24 cellular contexts compared by ENCODE assay signal in the genomic region with DNA sequence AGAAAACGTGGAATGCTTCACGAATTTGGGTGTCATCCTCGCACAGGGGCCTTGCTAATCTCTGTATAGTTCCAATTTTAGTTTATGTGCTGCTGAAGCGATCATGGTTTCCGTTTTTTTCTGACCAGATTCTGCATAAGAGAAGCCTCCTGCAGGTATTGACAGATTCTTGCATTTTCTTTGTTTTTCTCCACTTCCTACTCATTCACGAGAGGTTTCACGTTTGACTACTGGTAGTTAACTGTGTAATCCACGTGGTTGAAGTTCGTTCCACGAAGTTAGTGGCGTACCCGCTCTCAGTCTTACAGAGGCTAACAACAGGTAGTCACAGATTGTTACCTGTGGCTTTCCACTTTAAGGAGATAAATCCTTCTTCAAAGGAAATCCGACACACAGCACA. TPM values are rescaled to one million over a fixed set of nuclear protein-coding genes. Genes with fewer than 3 reads are reported as not detected.
"Had no signal": no experiment of that assay in that cellular context is flagged by ENCODE, and none has a peak within 500 bp of the region (broad histone marks: within the 10 kb centered on the region; RNA-seq: fewer than 3 reads in every experiment).

No MANE protein-coding gene starts in this region.

- ATAC-seq: K562, T-cell had no signal

- H3K27ac ChIP-seq: HL-60, KMS-11, RWPE1 had no signal

- H3K36me3 Mint-ChIP-seq: IgD-negative memory B cell, T-cell had no signal

- H3K4me1 Mint-ChIP-seq: IgD-negative memory B cell, T-cell had no signal

- H3K4me2 ChIP-seq: KMS-11, SK-N-SH had no signal

- FAIRE-seq: HTR-8/SVneo, K562, RCC 7860 had no signal

- H3K9ac ChIP-seq: KMS-11, SK-N-SH had no signal

- H3K9me2 ChIP-seq: SK-N-SH had no signal

- H3K4me3 ChIP-seq: K562 had no signal

- DNase-seq: Kasumi-1, MM.1S, NCI-H1092 treated with DMSO at 0.1 percent for 48 hours, NCI-H1436, NCI-H187 treated with DMSO at 0.1 percent for 48 hours, NCI-H2029 treated with DMSO at 0.1 percent for 48 hours, NCI-H2227 treated with DMSO at 0.1 percent for 48 hours, NCI-H524 treated with DMSO at 0.1 percent for 48 hours, NCI-H69, NCI-H774, SHP77, SK-N-SH, SW 1271, T-cell had no signal

- H3K27ac Mint-ChIP-seq: T-cell; T-helper 1 cell treated with Interleukin-12 subunit alpha and Interleukin-12 subunit beta and Interleukin-4 antibody, amounts not matched to agents 30 μg/mL and 1 μg/mL, for 36 hours had no signal

- H3K9me3 ChIP-seq: SK-N-SH had no signal

- H3K4me3 Mint-ChIP-seq: IgD-negative memory B cell; T-cell; T-helper 1 cell treated with Interleukin-12 subunit alpha and Interleukin-12 subunit beta and Interleukin-4 antibody, amounts not matched to agents 30 μg/mL and 1 μg/mL, for 36 hours had no signal

- H3K27me3 Mint-ChIP-seq: IgD-negative memory B cell, T-cell had no signal

RNA-seq across cellular contexts. Expression of gene TRIML2, which starts 12.1 kb away (rescaled TPM):
- total RNA-seq: K562, SK-MEL-5, T-cell had no signal
- polyA plus RNA-seq: IgD-negative memory B cell, SK-N-SH had no signal

RNA-seq across cellular contexts. Expression of gene TRIML1, which starts 17.7 kb away (rescaled TPM):
- total RNA-seq: K562, NCI-H460, SK-MEL-5, T-cell had no signal
- polyA plus RNA-seq: IgD-negative memory B cell, SK-N-SH had no signal
